Comparison of ENCODE assay signal across 1 cellular context in the genomic region with DNA sequence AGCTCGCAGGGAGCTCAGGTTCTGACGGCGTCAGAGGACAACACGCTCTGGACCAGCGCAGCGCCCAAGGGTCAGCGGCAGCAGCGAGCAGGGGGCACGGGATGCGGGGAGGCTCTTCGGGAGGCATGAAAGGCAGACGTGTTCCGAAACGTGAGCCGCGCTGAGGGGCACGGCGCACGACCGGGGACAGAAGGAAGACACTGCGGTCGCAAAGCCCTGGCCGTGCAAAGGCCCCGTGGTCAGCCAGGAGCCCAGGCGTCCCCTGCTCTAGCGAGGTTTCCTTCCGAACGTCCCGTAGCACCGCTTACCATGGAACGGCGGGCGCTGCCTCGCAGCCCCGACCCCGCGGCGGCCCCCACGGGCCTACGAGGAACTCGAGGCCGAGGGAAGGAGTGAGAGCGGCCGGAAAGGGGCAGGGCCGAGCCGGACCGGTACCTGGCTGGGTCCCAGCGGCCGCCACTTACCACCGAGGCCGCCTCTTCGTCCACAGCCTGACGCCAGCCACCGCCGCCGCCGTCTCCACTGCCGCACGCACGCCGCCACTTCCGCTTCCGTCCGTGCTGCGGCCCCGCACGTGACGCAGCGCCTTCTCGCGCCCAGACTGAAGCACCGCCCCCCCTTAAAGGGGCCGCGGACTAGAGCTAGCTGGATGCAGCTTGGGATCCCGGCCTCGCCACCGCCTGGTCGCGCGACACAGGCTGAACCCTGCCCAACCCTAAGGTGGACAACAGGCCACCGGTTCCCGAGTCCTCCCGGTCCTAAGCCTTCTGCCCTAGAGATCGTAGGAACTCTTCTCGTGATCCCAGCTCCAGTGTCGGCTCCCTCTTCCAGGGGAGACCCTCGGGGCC.
A peak's percentile ranks its signal among the peaks of the same experiment; 100 is the strongest.
TF ChIP-seq lines count a peak whose summit lies in the region.

No MANE protein-coding gene starts in this region.

TF ChIP-seq in HepG2, 621 proteins besides CTCF, POLR2A, EP300 and RAD21 (continued from another document and continues in another):
- peak; percentile 63 for TF ChIP-seq ZNF552 (CRISPR knock-in tag; IDR thresholded peaks at IDR 0.05; ENCODE audit: borderline replicate concordance)
- no peak for TF ChIP-seq ZNF446 (CRISPR knock-in tag; IDR thresholded peaks at IDR 0.05)
- no peak for TF ChIP-seq SOX6 (IDR thresholded peaks at IDR 0.05)
- peak; percentile 75 for TF ChIP-seq SOX6 (CRISPR knock-in tag; IDR thresholded peaks at IDR 0.05)
- TF ChIP-seq PPARG (CRISPR knock-in tag; conservative IDR thresholded peaks at IDR 0.05) = peak; percentile 45; the same call in 1 of the 2 replicates
- TF ChIP-seq NAIF1 (CRISPR knock-in tag; IDR thresholded peaks at IDR 0.05; ENCODE audit: borderline replicate concordance) = no peak
- TF ChIP-seq HMG20A (CRISPR knock-in tag; IDR thresholded peaks at IDR 0.05; ENCODE audit: borderline replicate concordance) = no peak
- TF ChIP-seq, protein P1, sequence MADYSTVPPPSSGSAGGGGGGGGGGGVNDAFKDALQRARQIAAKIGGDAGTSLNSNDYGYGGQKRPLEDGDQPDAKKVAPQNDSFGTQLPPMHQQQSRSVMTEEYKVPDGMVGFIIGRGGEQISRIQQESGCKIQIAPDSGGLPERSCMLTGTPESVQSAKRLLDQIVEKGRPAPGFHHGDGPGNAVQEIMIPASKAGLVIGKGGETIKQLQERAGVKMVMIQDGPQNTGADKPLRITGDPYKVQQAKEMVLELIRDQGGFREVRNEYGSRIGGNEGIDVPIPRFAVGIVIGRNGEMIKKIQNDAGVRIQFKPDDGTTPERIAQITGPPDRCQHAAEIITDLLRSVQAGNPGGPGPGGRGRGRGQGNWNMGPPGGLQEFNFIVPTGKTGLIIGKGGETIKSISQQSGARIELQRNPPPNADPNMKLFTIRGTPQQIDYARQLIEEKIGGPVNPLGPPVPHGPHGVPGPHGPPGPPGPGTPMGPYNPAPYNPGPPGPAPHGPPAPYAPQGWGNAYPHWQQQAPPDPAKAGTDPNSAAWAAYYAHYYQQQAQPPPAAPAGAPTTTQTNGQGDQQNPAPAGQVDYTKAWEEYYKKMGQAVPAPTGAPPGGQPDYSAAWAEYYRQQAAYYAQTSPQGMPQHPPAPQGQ (CRISPR knock-in tag; IDR thresholded peaks at IDR 0.05; ENCODE audit: borderline replicate concordance) = no peak
- no peak; the same call in 1 of the 2 replicates for TF ChIP-seq HES4 (CRISPR knock-in tag; IDR thresholded peaks at IDR 0.05; ENCODE audit: borderline replicate concordance)
- no peak for TF ChIP-seq MED13 (CRISPR knock-in tag; IDR thresholded peaks at IDR 0.05)
- TF ChIP-seq TCF12 (IDR thresholded peaks at IDR 0.05) = no peak
- no peak for TF ChIP-seq TCF12 (CRISPR knock-in tag; IDR thresholded peaks at IDR 0.05)
- no peak for TF ChIP-seq ZNF180 (CRISPR knock-in tag; IDR thresholded peaks at IDR 0.05; ENCODE audit: borderline replicate concordance, low read depth)
- no peak for TF ChIP-seq FOXK2 (IDR thresholded peaks at IDR 0.05)
- peak; percentile 93 for TF ChIP-seq ZNF788 (CRISPR knock-in tag; IDR thresholded peaks at IDR 0.05; ENCODE audit: borderline replicate concordance)
- TF ChIP-seq, protein P2, sequence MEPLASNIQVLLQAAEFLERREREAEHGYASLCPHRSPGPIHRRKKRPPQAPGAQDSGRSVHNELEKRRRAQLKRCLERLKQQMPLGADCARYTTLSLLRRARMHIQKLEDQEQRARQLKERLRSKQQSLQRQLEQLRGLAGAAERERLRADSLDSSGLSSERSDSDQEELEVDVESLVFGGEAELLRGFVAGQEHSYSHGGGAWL (CRISPR knock-in tag; IDR thresholded peaks at IDR 0.05) = peak; percentile 97
- TF ChIP-seq, protein P3, sequence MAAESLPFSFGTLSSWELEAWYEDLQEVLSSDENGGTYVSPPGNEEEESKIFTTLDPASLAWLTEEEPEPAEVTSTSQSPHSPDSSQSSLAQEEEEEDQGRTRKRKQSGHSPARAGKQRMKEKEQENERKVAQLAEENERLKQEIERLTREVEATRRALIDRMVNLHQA (CRISPR knock-in tag; IDR thresholded peaks at IDR 0.05) = no peak
- no peak for TF ChIP-seq ZNF451 (CRISPR knock-in tag; IDR thresholded peaks at IDR 0.05)
- TF ChIP-seq MEIS1 (CRISPR knock-in tag; IDR thresholded peaks at IDR 0.05; ENCODE audit: borderline replicate concordance) = peak; percentile 67; the same call in 1 of the 2 replicates
- no peak for TF ChIP-seq ATM (IDR thresholded peaks at IDR 0.05; ENCODE audit: borderline replicate concordance)
- TF ChIP-seq ZKSCAN8 (CRISPR knock-in tag; IDR thresholded peaks at IDR 0.05; ENCODE audit: borderline replicate concordance) = no peak; the same call in 1 of the 2 replicates
- TF ChIP-seq, protein P4, sequence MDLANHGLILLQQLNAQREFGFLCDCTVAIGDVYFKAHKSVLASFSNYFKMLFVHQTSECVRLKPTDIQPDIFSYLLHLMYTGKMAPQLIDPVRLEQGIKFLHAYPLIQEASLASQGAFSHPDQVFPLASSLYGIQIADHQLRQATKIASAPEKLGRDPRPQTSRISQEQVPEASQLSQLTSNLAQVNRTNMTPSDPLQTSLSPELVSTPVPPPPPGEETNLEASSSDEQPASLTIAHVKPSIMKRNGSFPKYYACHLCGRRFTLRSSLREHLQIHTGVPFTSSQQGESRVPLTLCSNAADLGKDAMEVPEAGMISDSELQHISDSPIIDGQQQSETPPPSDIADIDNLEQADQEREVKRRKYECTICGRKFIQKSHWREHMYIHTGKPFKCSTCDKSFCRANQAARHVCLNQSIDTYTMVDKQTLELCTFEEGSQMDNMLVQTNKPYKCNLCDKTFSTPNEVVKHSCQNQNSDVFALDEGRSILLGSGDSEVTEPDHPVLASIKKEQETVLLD (CRISPR knock-in tag; IDR thresholded peaks at IDR 0.05; ENCODE audit: low read depth) = peak; percentile 87
- no peak for TF ChIP-seq ZNF549 (CRISPR knock-in tag; IDR thresholded peaks at IDR 0.05)
- no peak for TF ChIP-seq NFE2L2 (IDR thresholded peaks at IDR 0.05; ENCODE audit: low read length)
- TF ChIP-seq, protein P5, sequence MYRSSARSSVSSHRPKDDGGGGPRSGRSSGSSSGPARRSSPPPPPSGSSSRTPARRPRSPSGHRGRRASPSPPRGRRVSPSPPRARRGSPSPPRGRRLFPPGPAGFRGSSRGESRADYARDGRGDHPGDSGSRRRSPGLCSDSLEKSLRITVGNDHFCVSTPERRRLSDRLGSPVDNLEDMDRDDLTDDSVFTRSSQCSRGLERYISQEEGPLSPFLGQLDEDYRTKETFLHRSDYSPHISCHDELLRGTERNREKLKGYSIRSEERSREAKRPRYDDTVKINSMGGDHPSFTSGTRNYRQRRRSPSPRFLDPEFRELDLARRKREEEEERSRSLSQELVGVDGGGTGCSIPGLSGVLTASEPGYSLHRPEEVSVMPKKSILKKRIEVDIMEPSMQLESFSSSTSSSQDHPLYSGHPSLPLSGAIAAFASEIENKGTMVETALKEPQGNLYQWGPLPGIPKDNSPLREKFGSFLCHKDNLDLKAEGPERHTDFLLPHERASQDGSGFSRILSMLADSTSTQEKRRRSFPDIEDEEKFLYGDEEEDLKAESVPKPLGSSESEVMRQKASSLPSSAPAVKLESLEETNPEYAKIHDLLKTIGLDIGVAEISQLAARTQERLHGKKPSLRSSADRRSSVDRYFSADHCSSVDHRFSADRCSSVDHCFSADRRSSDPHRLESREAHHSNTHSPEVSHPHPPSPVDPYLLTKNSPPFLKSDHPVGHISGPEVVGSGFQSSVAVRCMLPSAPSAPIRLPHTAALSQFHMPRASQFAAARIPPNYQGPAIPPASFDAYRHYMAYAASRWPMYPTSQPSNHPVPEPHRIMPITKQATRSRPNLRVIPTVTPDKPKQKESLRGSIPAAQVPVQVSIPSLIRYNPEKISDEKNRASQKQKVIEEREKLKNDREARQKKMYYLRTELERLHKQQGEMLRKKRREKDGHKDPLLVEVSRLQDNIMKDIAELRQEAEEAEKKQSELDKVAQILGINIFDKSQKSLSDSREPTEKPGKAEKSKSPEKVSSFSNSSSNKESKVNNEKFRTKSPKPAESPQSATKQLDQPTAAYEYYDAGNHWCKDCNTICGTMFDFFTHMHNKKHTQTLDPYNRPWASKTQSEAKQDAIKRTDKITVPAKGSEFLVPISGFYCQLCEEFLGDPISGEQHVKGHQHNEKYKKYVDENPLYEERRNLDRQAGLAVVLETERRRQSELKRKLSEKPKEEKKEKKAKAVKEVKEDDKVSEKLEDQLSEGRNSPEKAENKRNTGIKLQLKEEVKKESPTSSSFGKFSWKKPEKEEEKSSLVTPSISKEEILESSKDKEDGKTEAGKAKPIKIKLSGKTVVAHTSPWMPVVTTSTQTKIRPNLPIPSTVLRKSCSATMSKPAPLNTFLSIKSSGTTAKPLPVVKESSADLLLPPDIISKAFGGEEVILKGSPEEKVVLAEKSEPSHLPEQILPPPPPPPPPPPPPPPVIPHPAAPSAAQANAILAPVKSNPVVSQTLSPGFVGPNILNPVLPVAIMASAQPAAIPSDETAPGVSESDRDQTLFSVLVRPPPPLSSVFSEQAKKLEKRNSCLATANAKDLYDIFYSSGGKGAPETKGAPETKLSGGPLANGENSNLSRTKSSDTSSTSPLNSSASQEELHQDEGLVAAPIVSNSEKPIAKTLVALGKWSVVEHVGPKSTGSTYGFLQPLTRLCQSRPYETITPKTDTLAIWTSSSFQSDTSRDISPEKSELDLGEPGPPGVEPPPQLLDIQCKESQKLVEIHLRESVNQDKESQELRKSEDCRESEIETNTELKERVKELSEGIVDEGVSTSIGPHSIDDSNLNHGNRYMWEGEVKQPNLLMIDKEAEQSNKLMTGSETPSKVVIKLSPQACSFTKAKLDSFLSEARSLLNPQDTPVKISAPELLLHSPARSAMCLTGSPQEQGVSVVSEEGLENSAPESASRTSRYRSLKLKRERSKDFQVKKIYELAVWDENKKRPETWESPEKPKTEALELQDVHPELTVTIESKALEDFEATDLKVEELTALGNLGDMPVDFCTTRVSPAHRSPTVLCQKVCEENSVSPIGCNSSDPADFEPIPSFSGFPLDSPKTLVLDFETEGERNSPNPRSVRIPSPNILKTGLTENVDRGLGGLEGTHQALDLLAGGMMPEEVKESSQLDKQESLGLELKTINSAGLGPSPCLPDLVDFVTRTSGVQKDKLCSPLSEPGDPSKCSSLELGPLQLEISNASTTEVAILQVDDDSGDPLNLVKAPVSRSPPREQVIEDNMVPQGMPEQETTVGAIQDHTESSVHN (CRISPR knock-in tag; IDR thresholded peaks at IDR 0.05) = peak; percentile 92; the same call in 1 of the 2 replicates
- peak; percentile 34; the same call in 1 of the 2 replicates for TF ChIP-seq ZNF777 (CRISPR knock-in tag; IDR thresholded peaks at IDR 0.05)
- no peak for TF ChIP-seq ZNF296 (CRISPR knock-in tag; conservative IDR thresholded peaks at IDR 0.05)
- peak in 1 of 2 experiments; percentile 92; a peak in 1 of 4 replicates for TF ChIP-seq KLF16 (CRISPR knock-in tag; IDR thresholded peaks at IDR 0.05)
- TF ChIP-seq AGO1 (IDR thresholded peaks at IDR 0.05; ENCODE audit: low read depth, low read length, poor library complexity, severe bottlenecking) = peak; percentile 91
- TF ChIP-seq ZNF333 (CRISPR knock-in tag; IDR thresholded peaks at IDR 0.05; ENCODE audit: borderline replicate concordance) = no peak
- TF ChIP-seq MTF2 (CRISPR knock-in tag; IDR thresholded peaks at IDR 0.05; ENCODE audit: borderline replicate concordance) = peak; percentile 87; the same call in 1 of the 2 replicates
- 0 out of 2 replicates have a peak, but pooled peaks have one; percentile 54 for TF ChIP-seq REL (CRISPR knock-in tag; conservative IDR thresholded peaks at IDR 0.05)
- TF ChIP-seq ZNF841 (CRISPR knock-in tag; IDR thresholded peaks at IDR 0.05; ENCODE audit: borderline replicate concordance) = no peak
- TF ChIP-seq, protein P6, sequence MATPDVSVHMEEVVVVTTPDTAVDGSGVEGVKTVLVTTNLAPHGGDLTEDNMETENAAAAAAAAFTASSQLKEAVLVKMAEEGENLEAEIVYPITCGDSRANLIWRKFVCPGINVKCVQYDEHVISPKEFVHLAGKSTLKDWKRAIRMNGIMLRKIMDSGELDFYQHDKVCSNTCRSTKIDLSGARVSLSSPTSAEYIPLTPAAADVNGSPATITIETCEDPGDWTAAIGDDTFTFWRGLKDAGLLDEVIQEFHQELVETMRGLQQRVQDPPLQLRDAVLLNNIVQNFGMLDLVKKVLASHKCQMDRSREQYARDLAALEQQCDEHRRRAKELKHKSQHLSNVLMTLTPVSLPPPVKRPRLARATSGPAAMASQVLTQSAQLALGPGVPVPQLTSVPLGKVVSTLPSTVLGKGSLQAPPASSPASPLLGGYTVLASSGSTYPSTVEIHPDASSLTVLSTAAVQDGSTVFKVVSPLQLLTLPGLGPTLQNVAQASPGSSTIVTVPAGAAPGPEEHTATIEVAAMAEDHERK (CRISPR knock-in tag; IDR thresholded peaks at IDR 0.05; ENCODE audit: low read depth) = peak; percentile 93
- no peak for TF ChIP-seq FOXJ3 (CRISPR knock-in tag; IDR thresholded peaks at IDR 0.05; ENCODE audit: borderline replicate concordance)
- TF ChIP-seq HOXA3 (CRISPR knock-in tag; IDR thresholded peaks at IDR 0.05) = peak; percentile 93
- TF ChIP-seq ZNF776 (CRISPR knock-in tag; IDR thresholded peaks at IDR 0.05) = peak; percentile 74; the same call in 1 of the 2 replicates
- TF ChIP-seq, protein P7, sequence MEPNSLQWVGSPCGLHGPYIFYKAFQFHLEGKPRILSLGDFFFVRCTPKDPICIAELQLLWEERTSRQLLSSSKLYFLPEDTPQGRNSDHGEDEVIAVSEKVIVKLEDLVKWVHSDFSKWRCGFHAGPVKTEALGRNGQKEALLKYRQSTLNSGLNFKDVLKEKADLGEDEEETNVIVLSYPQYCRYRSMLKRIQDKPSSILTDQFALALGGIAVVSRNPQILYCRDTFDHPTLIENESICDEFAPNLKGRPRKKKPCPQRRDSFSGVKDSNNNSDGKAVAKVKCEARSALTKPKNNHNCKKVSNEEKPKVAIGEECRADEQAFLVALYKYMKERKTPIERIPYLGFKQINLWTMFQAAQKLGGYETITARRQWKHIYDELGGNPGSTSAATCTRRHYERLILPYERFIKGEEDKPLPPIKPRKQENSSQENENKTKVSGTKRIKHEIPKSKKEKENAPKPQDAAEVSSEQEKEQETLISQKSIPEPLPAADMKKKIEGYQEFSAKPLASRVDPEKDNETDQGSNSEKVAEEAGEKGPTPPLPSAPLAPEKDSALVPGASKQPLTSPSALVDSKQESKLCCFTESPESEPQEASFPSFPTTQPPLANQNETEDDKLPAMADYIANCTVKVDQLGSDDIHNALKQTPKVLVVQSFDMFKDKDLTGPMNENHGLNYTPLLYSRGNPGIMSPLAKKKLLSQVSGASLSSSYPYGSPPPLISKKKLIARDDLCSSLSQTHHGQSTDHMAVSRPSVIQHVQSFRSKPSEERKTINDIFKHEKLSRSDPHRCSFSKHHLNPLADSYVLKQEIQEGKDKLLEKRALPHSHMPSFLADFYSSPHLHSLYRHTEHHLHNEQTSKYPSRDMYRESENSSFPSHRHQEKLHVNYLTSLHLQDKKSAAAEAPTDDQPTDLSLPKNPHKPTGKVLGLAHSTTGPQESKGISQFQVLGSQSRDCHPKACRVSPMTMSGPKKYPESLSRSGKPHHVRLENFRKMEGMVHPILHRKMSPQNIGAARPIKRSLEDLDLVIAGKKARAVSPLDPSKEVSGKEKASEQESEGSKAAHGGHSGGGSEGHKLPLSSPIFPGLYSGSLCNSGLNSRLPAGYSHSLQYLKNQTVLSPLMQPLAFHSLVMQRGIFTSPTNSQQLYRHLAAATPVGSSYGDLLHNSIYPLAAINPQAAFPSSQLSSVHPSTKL (CRISPR knock-in tag; IDR thresholded peaks at IDR 0.05) = peak; percentile 75
